9 cellular contexts compared by ENCODE assay signal in the genomic region with DNA sequence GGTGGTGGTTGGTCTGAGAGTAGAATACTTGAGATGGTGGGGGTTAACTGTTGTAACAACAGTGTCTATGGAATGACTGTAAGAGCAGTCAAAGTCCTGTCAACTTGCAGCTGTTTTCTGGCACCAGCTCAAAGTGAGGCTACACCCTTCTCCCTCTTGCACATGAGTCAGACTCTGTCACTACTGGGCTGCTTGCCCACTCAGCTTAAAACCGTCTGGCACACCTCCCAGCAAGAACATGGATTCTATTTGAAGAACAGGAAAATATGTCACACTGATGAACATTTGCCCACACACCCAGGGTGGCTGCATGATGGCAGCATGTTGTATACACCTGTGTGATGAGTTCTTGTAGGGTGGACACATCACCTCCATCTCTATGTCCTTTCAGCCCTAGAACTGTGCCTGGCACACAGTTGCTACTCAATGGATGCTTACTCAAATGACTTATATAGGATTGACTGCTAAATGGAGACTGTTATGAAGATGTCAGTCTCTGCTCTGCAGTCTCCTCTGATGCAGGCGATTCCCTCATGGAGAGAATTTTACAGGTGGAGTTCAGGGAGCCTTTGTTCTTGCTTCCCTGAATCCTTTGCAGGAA. TPM values are rescaled to one million over a fixed set of nuclear protein-coding genes. Genes with fewer than 3 reads are reported as not detected.
DNase-seq lines count a peak whose midpoint lies in the region; ATAC-seq, FAIRE-seq and TF ChIP-seq lines count a peak whose summit lies in the region.
"Had no signal": no experiment of that assay in that cellular context is flagged by ENCODE, and none has a peak within 500 bp of the region (broad histone marks: within the 10 kb centered on the region; RNA-seq: fewer than 3 reads in every experiment).

No MANE protein-coding gene starts in this region.

- H3K4me1 ChIP-seq in A549 (peaks cover 32% of the 10 kb centered on the region), SK-N-SH (ENCODE audit: control insufficient read depth in 1 of 2, insufficient read depth in 2 of 2, low read depth in 1 of 2, low read length in 1 of 2) (peaks cover 0 to 21% of the 10 kb centered on the region in 2 experiments; a peak in 3 of 4 replicates), sigmoid colon (peaks cover 0 to 11% (median 10%) of the 10 kb centered on the region in 4 donors)

- H3K27me3 ChIP-seq in SK-N-SH (ENCODE audit: insufficient read depth) (no peaks in the 10 kb centered on the region), sigmoid colon (no peaks in the 10 kb centered on the region)

- TF ChIP-seq EP300 in A549 (IDR thresholded peaks at IDR 0.05) (no peak), SK-N-SH (IDR thresholded peaks at IDR 0.05; ENCODE audit: borderline replicate concordance in 1 of 2, low read depth in 1 of 2, low read length in 1 of 2) (peak in 1 of 2 experiments; percentile 93; a peak in 2 of 4 replicates), sigmoid colon (IDR thresholded peaks at IDR 0.05) (no peak)

- peak overlapping the region; percentile 60 for H3K4me2 ChIP-seq in A549
- peak overlapping the region; percentile 70 for H3K4me2 ChIP-seq in SK-N-SH

- WGBS in A549 (ENCODE audit: missing lambda C conversion rate), result 5% methylated on average over 2 of the region's 2 CpGs
- WGBS in SK-N-SH (ENCODE audit: low lambda C conversion rate), result 8% methylated on average over 2 of the region's 2 CpGs
- WGBS in sigmoid colon, 2 donors, result 15 to 48% methylated on average over 2 of the region's 2 CpGs

- ATAC-seq in A549, result peak; percentile 82 to 87
- no peak for ATAC-seq in GM18870 (IDR thresholded peaks at IDR 0.05; ENCODE audit: unreplicated experiment)

- no peaks in the 10 kb centered on the region for H4K20me1 ChIP-seq in SK-N-SH (ENCODE audit: insufficient read depth)

- TF ChIP-seq CTCF in A549 (IDR thresholded peaks at IDR 0.05) (no peak), SK-N-SH (IDR thresholded peaks at IDR 0.05) (no peak), foreskin fibroblast (IDR thresholded peaks at IDR 0.05; ENCODE audit: low read depth, low read length) (no peak), sigmoid colon (IDR thresholded peaks at IDR 0.05) (no peak)

- intact Hi-C loops in sigmoid colon (cut with DNase I), result no loop called here

- H3K9me2 ChIP-seq in SK-N-SH, result no peaks in the 10 kb centered on the region

- H3K27ac ChIP-seq in A549 (no peak overlapping the region; a peak in 1 of 6 replicates), SK-N-SH (ENCODE audit: low read depth in 2 of 2, low read length in 1 of 2) (peak overlapping the region in 1 of 2 experiments; percentile 84; a peak in 2 of 4 replicates), sigmoid colon (peak overlapping the region in 1 of 4 donors; percentile 14)

- no peak for TF ChIP-seq POLR2A in A549 (IDR thresholded peaks at IDR 0.05; ENCODE audit: low read length)
- TF ChIP-seq POLR2A in H54 (IDR thresholded peaks at IDR 0.05; ENCODE audit: low read depth, low read length), result no peak
- TF ChIP-seq POLR2A in sigmoid colon (IDR thresholded peaks at IDR 0.05), result no peak
- TF ChIP-seq POLR2A in GM12892 (IDR thresholded peaks at IDR 0.05; ENCODE audit: low read depth, low read length), result no peak

- FAIRE-seq in A549 (lab: Jason Lieb, UNC), result peak; percentile 18
- FAIRE-seq in H54 (lab: Jason Lieb, UNC), result peak; percentile 96
- FAIRE-seq in GM12892 (lab: Jason Lieb, UNC), result no peak
- FAIRE-seq: GM18507 had no signal

- CTCF ChIA-PET in A549 (lab: Yijun Ruan, JAX) (interaction anchor here (0.6 to 1.3 kb wide), 6 partner anchors 48 to 256 kb away, joined by 3 to 5 read pairs (median 3); no protein-coding TSS in a partner anchor), SK-N-SH (lab: Yijun Ruan, JAX) (no interaction called here)

- peaks cover 17% of the 10 kb centered on the region for H3F3A ChIP-seq in SK-N-SH (replicated peaks; ENCODE audit: insufficient read depth)

- peak overlapping the region; percentile 47; the same call in 1 of the 2 replicates for H2AFZ ChIP-seq in SK-N-SH (ENCODE audit: low read depth)

- no peak overlapping the region for H3K4me3 ChIP-seq in A549
- no peak overlapping the region for H3K4me3 ChIP-seq in SK-N-SH (ENCODE audit: low read depth in 2 of 2, low read length in 1 of 2)
- H3K4me3 ChIP-seq in foreskin fibroblast (ENCODE audit: low read depth in 1 of 2, low read length in 2 of 2), result no peak overlapping the region
- H3K4me3 ChIP-seq in sigmoid colon, result no peak overlapping the region

- H3K79me2 ChIP-seq in SK-N-SH (ENCODE audit: insufficient read depth), result no peaks in the 10 kb centered on the region

- no peak overlapping the region for H3K9ac ChIP-seq in SK-N-SH

- H3K9me3 ChIP-seq in A549, result no peaks in the 10 kb centered on the region
- H3K9me3 ChIP-seq in SK-N-SH, result no peaks in the 10 kb centered on the region
- H3K9me3 ChIP-seq in sigmoid colon, result no peaks in the 10 kb centered on the region

- DNase-seq in A549 (ENCODE audit: low read depth in 1 of 2, low spot score in 1 of 2), result peak; percentile 80 to 90
- peak; percentile 79 for DNase-seq in H54 (ENCODE audit: insufficient read length, low spot score)
- peak; percentile 19 for DNase-seq in SK-N-SH
- DNase-seq in foreskin fibroblast, result peak; percentile 97 to 99
- peak; percentile 89 for DNase-seq in sigmoid colon
- no peak for DNase-seq in effector CD4-positive, alpha-beta T cell
- no peak for DNase-seq in GM12892 (ENCODE audit: insufficient read length)

- TF ChIP-seq RAD21 in A549 (conservative IDR thresholded peaks at IDR 0.05 in 1 of 2, IDR thresholded peaks at IDR 0.05 in 1 of 2) (no peak), SK-N-SH (IDR thresholded peaks at IDR 0.05; ENCODE audit: low read length) (no peak)

- H3K36me3 ChIP-seq in SK-N-SH (replicated peaks in 1 of 2; ENCODE audit: control insufficient read depth in 1 of 2, insufficient read depth in 2 of 2, low read length in 1 of 2), result no peaks in the 10 kb centered on the region
- H3K36me3 ChIP-seq in sigmoid colon, result no peaks in the 10 kb centered on the region

- POLR2A ChIA-PET in A549 (lab: Yijun Ruan, JAX) (interaction anchor here (1.0 kb wide), 1 partner anchor 144 kb away, joined by 3 read pairs; no protein-coding TSS in a partner anchor), SK-N-SH (lab: Yijun Ruan, JAX) (no interaction called here)

TF ChIP-seq in A549, 52 proteins besides CTCF, POLR2A, EP300 and RAD21 (continues in another document):
- TF ChIP-seq MAFK (IDR thresholded peaks at IDR 0.05; ENCODE audit: partially characterized antibody), result peak; percentile 94
- no peak for TF ChIP-seq RCOR1 (IDR thresholded peaks at IDR 0.05; ENCODE audit: low read depth, low read length)

TF ChIP-seq in SK-N-SH, 30 proteins besides CTCF, POLR2A, EP300 and RAD21 (continues in another document):
- TF ChIP-seq SMC3 (IDR thresholded peaks at IDR 0.05; ENCODE audit: low read depth, low read length) (no peak), GABPA (IDR thresholded peaks at IDR 0.05; ENCODE audit: low read depth) (peak; percentile 13; the same call in 1 of the 2 replicates), FOXJ3 (CRISPR knock-in tag; IDR thresholded peaks at IDR 0.05) (no peak), NRF1 (IDR thresholded peaks at IDR 0.05; ENCODE audit: low read depth, low read length) (no peak)

RNA-seq across cellular contexts. Expression of a gene that starts 19.3 kb away (rescaled TPM):
- 1.8 and 3.3 TPM in 2 replicates for polyA plus RNA-seq in A549 (2011; rRNA removed)
- polyA plus RNA-seq in A549 (2012; cell fraction: cytosol; rRNA removed), result 0.44 and 0.53 TPM in 2 replicates
- 0.62 and 0.68 TPM in 2 replicates for polyA plus RNA-seq in A549 (2012; cell fraction: nucleus; rRNA removed)
- 0.38 to 0.43 TPM (median 0.43 TPM) in 3 replicates for polyA plus RNA-seq in A549 (2017; fragmentation: RNase III; extraction: RNeasy Plus Mini Kit Qiagen cat#74134 plus additional on column Dnase treatment)
- polyA minus RNA-seq in A549 (2011; rRNA and poly(A)+ RNA removed), result 1.9 and 3.3 TPM in 2 replicates
- 0.46 and 0.65 TPM in 2 replicates for polyA plus RNA-seq in SK-N-SH (2012; rRNA removed)
- polyA plus RNA-seq in SK-N-SH (2012; cell fraction: cytosol; rRNA removed), result 0.32 and 0.56 TPM in 2 replicates
- 0.20 and 0.29 TPM in 2 replicates for polyA plus RNA-seq in SK-N-SH (2012; cell fraction: nucleus; rRNA removed)
- not detected for total RNA-seq in sigmoid colon
- polyA plus RNA-seq in sigmoid colon, result 1 to 10 TPM in 1 of 3 donors, not detected in 2; 2.0 TPM
- polyA plus RNA-seq in GM12892 (2012; ENCODE audit: missing spikeins), result not detected

RNA-seq across cellular contexts. Expression of a gene that starts 24.1 kb away (rescaled TPM):
- polyA plus RNA-seq in A549 (2011; rRNA removed), result not detected in 2 replicates
- polyA plus RNA-seq in A549 (2012; cell fraction: cytosol; rRNA removed), result not detected in 2 replicates
- polyA plus RNA-seq in A549 (2012; cell fraction: nucleus; rRNA removed), result not detected in 2 replicates
- polyA plus RNA-seq in A549 (2017; fragmentation: RNase III; extraction: RNeasy Plus Mini Kit Qiagen cat#74134 plus additional on column Dnase treatment), result not detected in 3 replicates
- polyA minus RNA-seq in A549 (2011; rRNA and poly(A)+ RNA removed), result not detected in 2 replicates
- not detected in 2 replicates for polyA plus RNA-seq in SK-N-SH (2012; rRNA removed)
- polyA plus RNA-seq in SK-N-SH (2012; cell fraction: cytosol; rRNA removed), result not detected in 2 replicates
- polyA plus RNA-seq in SK-N-SH (2012; cell fraction: nucleus; rRNA removed), result not detected in 2 replicates
- total RNA-seq in sigmoid colon, result not detected
- not detected for polyA plus RNA-seq in sigmoid colon
- not detected for polyA plus RNA-seq in GM12892 (2012; ENCODE audit: missing spikeins)

RNA-seq across cellular contexts. Expression of a gene that starts 46.0 kb away (rescaled TPM):
- 2.2 and 4.1 TPM in 2 replicates for polyA plus RNA-seq in A549 (2011; rRNA removed)
- 0.12 and 0.19 TPM in 2 replicates for polyA plus RNA-seq in A549 (2012; cell fraction: cytosol; rRNA removed)
- 0.13 and 0.48 TPM in 2 replicates for polyA plus RNA-seq in A549 (2012; cell fraction: nucleus; rRNA removed)
- 0.24 to 0.34 TPM (median 0.26 TPM) in 3 replicates for polyA plus RNA-seq in A549 (2017; fragmentation: RNase III; extraction: RNeasy Plus Mini Kit Qiagen cat#74134 plus additional on column Dnase treatment)
- polyA minus RNA-seq in A549 (2011; rRNA and poly(A)+ RNA removed), result 0.58 and 2.4 TPM in 2 replicates
- 10.5 and 11.3 TPM in 2 replicates for polyA plus RNA-seq in SK-N-SH (2012; rRNA removed)
- polyA plus RNA-seq in SK-N-SH (2012; cell fraction: cytosol; rRNA removed), result 9.8 and 10.6 TPM in 2 replicates
- polyA plus RNA-seq in SK-N-SH (2012; cell fraction: nucleus; rRNA removed), result 4.5 and 6.2 TPM in 2 replicates
- total RNA-seq in sigmoid colon, result 10 to 100 TPM in 1 of 4 donors, 1 to 10 TPM in 3; 1.9 to 26.6 (median 5.8) TPM
- polyA plus RNA-seq in sigmoid colon, result 100 to 1,000 TPM; 103 to 134 (median 103) TPM
- 1.4 TPM for polyA plus RNA-seq in GM12892 (2012; ENCODE audit: missing spikeins)

RNA-seq across cellular contexts. Expression of a gene that starts 49.4 kb away (rescaled TPM):
- polyA plus RNA-seq in A549 (2011; rRNA removed) (0.04 and 0.07 TPM in 2 replicates), A549 (2017; fragmentation: RNase III; extraction: RNeasy Plus Mini Kit Qiagen cat#74134 plus additional on column Dnase treatment) (0.03 TPM in 1 of 3 replicates, not detected in the others), SK-N-SH (2012; rRNA removed) (not detected in 2 replicates), sigmoid colon (under 1 TPM in 1 of 3 donors, not detected in 2; 0.06 TPM)
- not detected in 2 replicates for polyA plus RNA-seq in A549 (2012; cell fraction: cytosol; rRNA removed)
- polyA plus RNA-seq in A549 (2012; cell fraction: nucleus; rRNA removed), result not detected in 2 replicates
- polyA minus RNA-seq in A549 (2011; rRNA and poly(A)+ RNA removed), result 0.08 TPM in 1 of 2 replicates, not detected in the other
- polyA plus RNA-seq in SK-N-SH (2012; cell fraction: cytosol; rRNA removed), result not detected in 2 replicates
- polyA plus RNA-seq in SK-N-SH (2012; cell fraction: nucleus; rRNA removed), result 0.01 TPM in 1 of 2 replicates, not detected in the other
- not detected for total RNA-seq in sigmoid colon
- polyA plus RNA-seq in GM12892 (2012; ENCODE audit: missing spikeins), result not detected

Comparison
In these comparisons a context has a peak if more than half of its experiments do, and no peak if none do; other contexts are left out.
1. DNase-seq: peak in A549 (2 of 2), H54 (single experiment), SK-N-SH (single experiment), foreskin fibroblast (2 of 2) and sigmoid colon (single experiment); none in effector CD4-positive, alpha-beta T cell (single experiment) and GM12892 (single experiment).